ENCODE assay signal across 27 cellular contexts in the genomic region with DNA sequence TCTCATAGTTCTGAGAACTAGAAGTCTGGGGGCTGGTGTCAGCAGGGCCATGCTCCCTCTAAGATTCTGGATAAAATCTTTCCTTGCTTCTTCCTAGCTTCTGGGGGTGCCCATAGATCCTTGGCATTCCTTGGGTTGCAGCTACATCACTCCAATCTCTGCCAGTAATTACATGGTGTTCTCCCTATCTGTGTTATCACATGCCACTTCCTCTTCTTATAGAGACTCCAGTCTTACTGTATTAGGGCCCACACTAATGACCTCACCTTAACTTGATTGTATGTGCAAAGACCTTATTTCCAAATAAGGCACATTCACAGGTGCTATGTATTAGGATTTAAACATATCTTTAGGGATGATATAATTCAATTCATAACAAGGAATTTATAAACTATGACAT.
"Had no signal": no experiment of that assay in that cellular context is flagged by ENCODE, and none has a peak within 500 bp of the region (broad histone marks: within the 10 kb centered on the region; RNA-seq: fewer than 3 reads in every experiment).

No MANE protein-coding gene starts in this region.

- H3K27ac ChIP-seq: brain microvascular endothelial cell, esophagus muscularis mucosa, foreskin keratinocyte, gastrocnemius medialis, heart left ventricle had no signal

- H3K36me3 ChIP-seq: brain microvascular endothelial cell, esophagus muscularis mucosa, gastrocnemius medialis, heart left ventricle had no signal

- DNase-seq: activated CD4-positive, alpha-beta memory T cell treated with anti-CD3 and anti-CD28 coated beads, Interleukin-2, amount 10 ng/mL, durations not matched to agents 7 days and 5 days; activated CD4-positive, alpha-beta T cell treated with anti-CD3 and anti-CD28 coated beads for 1 hour; activated CD4-positive, alpha-beta T cell treated with anti-CD3 and anti-CD28 coated beads for 4 hours; activated CD4-positive, alpha-beta T cell treated with anti-CD3 and anti-CD28 coated beads, Interleukin-2, amount 10 ng/mL, durations not matched to agents 7 days and 5 days; activated CD4-positive, alpha-beta T cell treated with anti-CD3 and anti-CD28 coated beads, Interleukin-2, amount 50 U/mL, for 4 hours; activated CD8-positive, alpha-beta memory T cell treated with anti-CD3 and anti-CD28 coated beads, Interleukin-2, amount 50 U/mL, for 48 hours; activated gamma-delta T cell; activated naive CD4-positive, alpha-beta T cell; activated naive CD4-positive, alpha-beta T cell treated with anti-CD3 and anti-CD28 coated beads, Interleukin-2, amount 10 ng/mL, durations not matched to agents 7 days and 5 days; activated naive CD8-positive, alpha-beta T cell treated with anti-CD3 and anti-CD28 coated beads, Interleukin-2, amount 10 ng/mL, durations not matched to agents 7 days and 5 days; activated T-cell treated with anti-CD3 and anti-CD28 coated beads for 4 hours; activated T-cell treated with anti-CD3 and anti-CD28 coated beads, Interleukin-2, amount 50 U/mL, for 24 hours; activated T-cell treated with anti-CD3 and anti-CD28 coated beads, Interleukin-2, amount 50 U/mL, for 72 hours; brain microvascular endothelial cell; cortex of kidney; dermis blood vessel endothelial cell; effector CD4-positive, alpha-beta T cell; effector memory CD8-positive, alpha-beta T cell; erythroblast; foreskin keratinocyte; gastrocnemius medialis; glutamatergic neuron; heart left ventricle; T-helper 2 cell had no signal

- ATAC-seq: activated naive CD4-positive, alpha-beta T cell treated with anti-CD3 and anti-CD28 coated beads, Interleukin-2, amount 50 U/mL, for 72 hours; activated T-cell treated with anti-CD3 and anti-CD28 coated beads, Interleukin-2, amount 50 U/mL, for 72 hours; effector memory CD8-positive, alpha-beta T cell; foreskin keratinocyte; gastrocnemius medialis; heart left ventricle; WTC11 had no signal

- H3K27me3 ChIP-seq: brain microvascular endothelial cell, esophagus muscularis mucosa, foreskin keratinocyte, gastrocnemius medialis, heart left ventricle had no signal

- H3K9me3 ChIP-seq: esophagus muscularis mucosa, gastrocnemius medialis had no signal

- H3K4me3 ChIP-seq: esophagus muscularis mucosa, gastrocnemius medialis, heart left ventricle had no signal
